12 cellular contexts compared by ENCODE assay signal in genomic region chr15:73785615-73786014, GRCh38. TPM values are rescaled to one million over a fixed set of nuclear protein-coding genes. Genes with fewer than 3 reads are reported as not detected.
"Had no signal": no experiment of that assay in that cellular context is flagged by ENCODE, and none has a peak within 500 bp of the region (broad histone marks: within the 10 kb centered on the region; RNA-seq: fewer than 3 reads in every experiment).

No MANE protein-coding gene starts in this region.

RNA-seq across cellular contexts. Expression of gene INSYN1, which starts 32.5 kb away (rescaled TPM):
- total RNA-seq: activated CD4-positive, alpha-beta memory T cell treated with anti-CD3 and anti-CD28 coated beads for 36 hours; activated CD4-positive, alpha-beta T cell treated with anti-CD3 and anti-CD28 coated beads for 36 hours; activated CD4-positive, alpha-beta T cell treated with anti-CD3 and anti-CD28 coated beads, Interleukin-2, amount 10 ng/mL, durations not matched to agents 24 days and 14 days; activated CD8-positive, alpha-beta memory T cell treated with anti-CD3 and anti-CD28 coated beads for 36 hours; activated CD8-positive, alpha-beta memory T cell treated with anti-CD3 and anti-CD28 coated beads, Interleukin-2, amount 10 ng/mL, durations not matched to agents 7 days and 5 days; activated CD8-positive, alpha-beta T cell treated with anti-CD3 and anti-CD28 coated beads, Interleukin-2, amount 10 ng/mL, durations not matched to agents 7 days and 5 days; activated naive CD4-positive, alpha-beta T cell treated with anti-CD3 and anti-CD28 coated beads for 36 hours; activated naive CD8-positive, alpha-beta T cell treated with anti-CD3 and anti-CD28 coated beads for 36 hours; activated T-helper 1 cell treated with anti-CD3 and anti-CD28 coated beads, Interleukin-12 subunit alpha, Interleukin-12 subunit beta, Interleukin-2, Interleukin-4 antibody, amounts not matched to agents 30 ng/mL and 10 ng/mL and 1 ng/mL, durations not matched to agents 14 hours and 24 hours and 36 hours; activated T-helper 2 cell treated with anti-CD3 and anti-CD28 coated beads, Interferon-gamma antibody, Interleukin-2, Interleukin-4, amounts not matched to agents 10 μg/mL and 5 μg/mL and 100 μg/mL, durations not matched to agents 14 hours and 24 hours and 36 hours; T-cell; T-helper 2 cell treated with Interferon-gamma antibody and Interleukin-4, amounts not matched to agents 100 ng/mL and 5 ng/mL, for 36 hours had no signal
